8 cellular contexts compared by ENCODE assay signal in the genomic region with DNA sequence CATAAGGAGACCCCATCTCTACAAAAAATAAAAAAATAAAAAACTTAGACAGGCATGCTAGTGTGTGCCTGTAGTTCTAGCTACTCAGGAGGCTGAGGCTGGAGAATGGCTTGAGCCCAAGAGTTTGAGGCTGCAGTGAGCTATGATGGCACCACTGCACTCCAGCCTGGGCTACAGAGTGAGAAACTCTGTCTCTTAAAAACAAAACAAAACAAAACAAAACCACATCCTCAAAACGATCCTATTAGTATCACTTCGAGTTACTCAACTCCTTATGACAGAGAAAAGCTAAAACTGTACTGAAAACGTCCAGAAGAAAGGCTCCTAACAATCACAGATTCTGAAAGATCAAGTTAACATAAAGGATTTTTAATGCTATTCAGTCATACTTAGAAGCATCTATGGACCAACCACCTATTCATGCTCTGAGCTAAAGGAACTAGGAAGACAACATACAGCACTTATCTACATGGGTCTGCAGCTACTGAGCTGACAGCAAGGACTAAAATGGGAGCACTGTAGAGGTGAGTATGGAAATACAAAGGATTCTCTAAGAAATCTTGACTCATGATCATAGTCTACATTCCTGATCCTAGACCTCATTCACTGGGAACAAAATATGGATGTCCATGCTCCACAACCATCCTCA.
DNase-seq lines count a peak whose midpoint lies in the region; ATAC-seq and TF ChIP-seq lines count a peak whose summit lies in the region.

No MANE protein-coding gene starts in this region.

- CTCF ChIA-PET in activated CD8-positive, alpha-beta T cell treated with anti-CD3 and anti-CD28 coated beads, Interleukin-2, amount 10 ng/mL, durations not matched to agents 7 days and 5 days (lab: Charles Lee) = interaction anchor here (0.7 to 1.9 kb wide), 5 partner anchors 8 to 410 kb away, joined by 3 to 11 read pairs (median 3); no protein-coding TSS in a partner anchor
- CTCF ChIA-PET in OCI-LY7 (lab: Charles Lee; ENCODE audit: unreplicated experiment) = no interaction called here

- peak; percentile 88 for ATAC-seq in DND-41 (ENCODE audit: insufficient read depth, low read depth)
- peak; percentile 97 for ATAC-seq in GM19395 (IDR thresholded peaks at IDR 0.05; ENCODE audit: unreplicated experiment)
- ATAC-seq in HG03095 (IDR thresholded peaks at IDR 0.05; ENCODE audit: unreplicated experiment) = peak; percentile 96
- peak; percentile 78 for ATAC-seq in activated CD8-positive, alpha-beta T cell treated with anti-CD3 and anti-CD28 coated beads, Interleukin-2, amount 10 ng/mL, durations not matched to agents 7 days and 5 days

- no TSS peak for BruUV-seq in OCI-LY7 (replicated peaks; lab: Mats Ljungman, UMichigan)

- DNase-seq in DND-41 (peak; percentile 25), OCI-LY7 (ENCODE audit: low spot score) (no peak), posterior vena cava (ENCODE audit: low spot score) (no peak), GM13976 (ENCODE audit: low spot score) (no peak)
- peak; percentile 33 for DNase-seq in activated CD8-positive, alpha-beta T cell treated with anti-CD3 and anti-CD28 coated beads, Interleukin-2, amount 10 ng/mL, durations not matched to agents 7 days and 5 days
- DNase-seq in stimulated activated CD4-positive, alpha-beta T cell treated with anti-CD3 and anti-CD28 coated beads, Interleukin-15, amount 100 ng/mL, for 24 hours = no peak

- no peaks in the 10 kb centered on the region for H3K27me3 Mint-ChIP-seq in activated CD8-positive, alpha-beta T cell treated with anti-CD3 and anti-CD28 coated beads, Interleukin-2, amount 10 ng/mL, durations not matched to agents 7 days and 5 days (ENCODE audit: low read depth)

- no peaks in the 10 kb centered on the region for H3K9me3 ChIP-seq in DND-41 (ENCODE audit: insufficient read depth, low read length, severe bottlenecking)
- H3K9me3 ChIP-seq in OCI-LY7 (ENCODE audit: low read length) = no peaks in the 10 kb centered on the region

- H3K4me3 Mint-ChIP-seq in activated CD8-positive, alpha-beta T cell treated with anti-CD3 and anti-CD28 coated beads, Interleukin-2, amount 10 ng/mL, durations not matched to agents 7 days and 5 days = peak overlapping the region; percentile 30

- in situ Hi-C loops in GM13976 (cut with MboI; ENCODE audit: low sequenced_read_pairs, unreplicated experiment) = no loop called here

- H3K79me2 ChIP-seq in DND-41 (ENCODE audit: insufficient read depth, low read length) (no peaks in the 10 kb centered on the region), OCI-LY7 (ENCODE audit: insufficient read depth, low read depth, low read length) (no peaks in the 10 kb centered on the region)

- peaks cover 63% of the 10 kb centered on the region for H3K36me3 Mint-ChIP-seq in activated CD8-positive, alpha-beta T cell treated with anti-CD3 and anti-CD28 coated beads, Interleukin-2, amount 10 ng/mL, durations not matched to agents 7 days and 5 days (ENCODE audit: low read depth)

- H3K4me3 ChIP-seq in DND-41 (ENCODE audit: low read depth in 1 of 2, low read length in 2 of 2) (no peak overlapping the region), OCI-LY7 (ENCODE audit: low read depth, low read length, poor library complexity, severe bottlenecking) (no peak overlapping the region)

- intact Hi-C loops in OCI-LY7 (cut with micrococcal nuclease; ENCODE audit: unreplicated experiment) (no loop called here), posterior vena cava (cut with DNase I) (no loop called here)

- H3K36me3 ChIP-seq in DND-41 (ENCODE audit: insufficient read depth, low read length) (peaks cover 23% of the 10 kb centered on the region), OCI-LY7 (ENCODE audit: insufficient read depth, low read length) (peaks cover 4% of the 10 kb centered on the region; the same call in 1 of the 2 replicates)

- H3K4me2 ChIP-seq in DND-41 (ENCODE audit: insufficient read depth, low read length) (peak overlapping the region; percentile 38), OCI-LY7 (ENCODE audit: low read length) (no peak overlapping the region)

- no peaks in the 10 kb centered on the region for H4K20me1 ChIP-seq in DND-41 (ENCODE audit: insufficient read depth, low read length)
- H4K20me1 ChIP-seq in OCI-LY7 (ENCODE audit: insufficient read depth, low read length) = no peaks in the 10 kb centered on the region

- POLR2A ChIA-PET in activated CD8-positive, alpha-beta T cell treated with anti-CD3 and anti-CD28 coated beads, Interleukin-2, amount 10 ng/mL, durations not matched to agents 7 days and 5 days (lab: Charles Lee) = interaction anchor here (0.7 to 3.5 kb wide), 2 partner anchors 34 to 76 kb away, joined by 3 to 27 read pairs; partner anchors contain the start of gene DUSP6
- POLR2A ChIA-PET in OCI-LY7 (lab: Charles Lee) = interaction anchor here (0.9 to 1.1 kb wide), 2 partner anchors 10 to 41 kb away, joined by 3 read pairs; no protein-coding TSS in a partner anchor

- H3K27ac Mint-ChIP-seq in activated CD8-positive, alpha-beta T cell treated with anti-CD3 and anti-CD28 coated beads, Interleukin-2, amount 10 ng/mL, durations not matched to agents 7 days and 5 days = peak overlapping the region; percentile 79

- H3K9ac ChIP-seq in DND-41 (ENCODE audit: low read depth, low read length) = no peak overlapping the region

- H3K9me3 Mint-ChIP-seq in activated CD8-positive, alpha-beta T cell treated with anti-CD3 and anti-CD28 coated beads, Interleukin-2, amount 10 ng/mL, durations not matched to agents 7 days and 5 days (ENCODE audit: insufficient read depth) = no peaks in the 10 kb centered on the region

- no peaks in the 10 kb centered on the region for H3K9me2 ChIP-seq in OCI-LY7 (ENCODE audit: insufficient read depth, low read length)

- H3K4me1 Mint-ChIP-seq in activated CD8-positive, alpha-beta T cell treated with anti-CD3 and anti-CD28 coated beads, Interleukin-2, amount 10 ng/mL, durations not matched to agents 7 days and 5 days (ENCODE audit: low read depth) = peaks cover 40% of the 10 kb centered on the region

- H3K27me3 ChIP-seq in DND-41 (ENCODE audit: insufficient read depth, low read length, poor library complexity) = no peaks in the 10 kb centered on the region

- no peak overlapping the region for H2AFZ ChIP-seq in DND-41 (ENCODE audit: low read depth, low read length)
- no peak overlapping the region for H2AFZ ChIP-seq in OCI-LY7 (ENCODE audit: low read length)

- peaks cover 13% of the 10 kb centered on the region for H3K4me1 ChIP-seq in DND-41 (ENCODE audit: insufficient read depth, low read length)
- H3K4me1 ChIP-seq in OCI-LY7 (ENCODE audit: insufficient read depth, low read length, poor library complexity, severe bottlenecking) = no peaks in the 10 kb centered on the region

- TF ChIP-seq CTCF in DND-41 (IDR thresholded peaks at IDR 0.05; ENCODE audit: borderline replicate concordance, extremely low read depth, low read length, poor library complexity, severe bottlenecking) (no peak), OCI-LY7 (conservative IDR thresholded peaks at IDR 0.05; ENCODE audit: low read length) (no peak), GM13976 (IDR thresholded peaks at IDR 0.05; ENCODE audit: borderline replicate concordance, control extremely low read depth, extremely low read depth, insufficient read depth, missing control alignments) (no peak)

- H3K27ac ChIP-seq in DND-41 (ENCODE audit: low read length) = peak overlapping the region; percentile 61
- H3K27ac ChIP-seq in OCI-LY7 (ENCODE audit: low read depth, low read length, poor library complexity, severe bottlenecking) = no peak overlapping the region

Comparison
In these comparisons a context has a peak if more than half of its experiments do, and no peak if none do; other contexts are left out.
1. DNase-seq: peak in DND-41 (single experiment) and activated CD8-positive, alpha-beta T cell treated with anti-CD3 and anti-CD28 coated beads, Interleukin-2, amount 10 ng/mL, durations not matched to agents 7 days and 5 days (single experiment); none in stimulated activated CD4-positive, alpha-beta T cell treated with anti-CD3 and anti-CD28 coated beads, Interleukin-15, amount 100 ng/mL, for 24 hours (single experiment), OCI-LY7 (single experiment), posterior vena cava (single experiment) and GM13976 (single experiment).
2. Peak in every context shown above with its lines, with median percentiles within 50 percentile points of each other: ATAC-seq.